ENCODE assay signal across 24 cellular contexts in the genomic region with DNA sequence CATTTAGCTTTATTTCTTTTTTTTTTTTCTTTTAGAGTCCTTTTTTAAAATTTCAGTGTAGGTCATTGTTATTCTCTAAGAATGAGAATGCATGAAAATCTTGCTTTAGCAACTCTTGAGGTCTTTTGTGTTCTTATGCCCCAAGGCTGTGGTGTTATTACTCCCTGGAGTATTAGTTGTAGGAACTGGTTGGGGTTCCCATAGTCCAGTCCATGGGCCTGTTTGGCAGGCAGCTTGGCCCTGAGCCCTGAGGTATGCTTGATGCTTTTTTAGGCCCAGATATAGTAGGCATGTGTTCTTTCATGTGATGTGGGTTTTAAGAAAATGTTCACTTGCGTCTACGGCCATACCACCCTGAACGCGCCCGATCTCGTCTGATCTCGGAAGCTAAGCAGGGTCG. TPM values are rescaled to one million over a fixed set of nuclear protein-coding genes. Genes with fewer than 3 reads are reported as not detected.
DNase-seq lines count a peak whose midpoint lies in the region; TF ChIP-seq lines count a peak whose summit lies in the region.
"Had no signal": no experiment of that assay in that cellular context is flagged by ENCODE, and none has a peak within 500 bp of the region (broad histone marks: within the 10 kb centered on the region; RNA-seq: fewer than 3 reads in every experiment).

No MANE protein-coding gene starts in this region.

- peaks cover 12% of the 10 kb centered on the region for H3K4me1 Mint-ChIP-seq in T-helper 2 cell treated with Interferon-gamma antibody and Interleukin-4, amounts not matched to agents 5 μg/mL and 100 μg/mL, for 36 hours (ENCODE audit: low read depth)
- H3K4me1 Mint-ChIP-seq in activated T-helper 1 cell treated with anti-CD3 and anti-CD28 coated beads, Interleukin-12 subunit alpha, Interleukin-12 subunit beta, Interleukin-2, Interleukin-4 antibody, amounts not matched to agents 30 ng/mL and 10 ng/mL and 1 ng/mL, durations not matched to agents 14 hours and 24 hours and 36 hours (ENCODE audit: low read depth), result peaks cover 4% of the 10 kb centered on the region
- peaks cover 15% of the 10 kb centered on the region for H3K4me1 Mint-ChIP-seq in nephron

- H3K4me3 Mint-ChIP-seq in T-helper 2 cell treated with Interferon-gamma antibody and Interleukin-4, amounts not matched to agents 5 μg/mL and 100 μg/mL, for 36 hours, result peak overlapping the region; percentile 19
- H3K4me3 Mint-ChIP-seq in activated T-helper 1 cell treated with anti-CD3 and anti-CD28 coated beads, Interleukin-12 subunit alpha, Interleukin-12 subunit beta, Interleukin-2, Interleukin-4 antibody, amounts not matched to agents 30 ng/mL and 10 ng/mL and 1 ng/mL, durations not matched to agents 14 hours and 24 hours and 36 hours, result peak overlapping the region; percentile 83
- peak overlapping the region; percentile 85 to 92 (median 89) for H3K4me3 Mint-ChIP-seq in nephron
- H3K4me3 Mint-ChIP-seq: activated CD4-positive, alpha-beta memory T cell treated with anti-CD3 and anti-CD28 coated beads, Interleukin-2, amount 10 ng/mL, durations not matched to agents 7 days and 5 days had no signal

- WGBS in sigmoid colon, 2 donors, result 88 to 94% methylated on average over 8 of the region's 8 CpGs

- no peaks in the 10 kb centered on the region for H3K27me3 ChIP-seq in sigmoid colon
- H3K27me3 ChIP-seq in BE2C, result peaks cover 19% of the 10 kb centered on the region
- H3K27me3 ChIP-seq: hepatocyte, right atrium auricular region had no signal

- TF ChIP-seq CTCF in nephron (IDR thresholded peaks at IDR 0.05; ENCODE audit: unreplicated experiment in 3 of 3) (no peak), sigmoid colon (IDR thresholded peaks at IDR 0.05) (no peak), BE2C (IDR thresholded peaks at IDR 0.05; ENCODE audit: low read depth, low read length) (no peak)

- H3K9me3 ChIP-seq in sigmoid colon, result no peaks in the 10 kb centered on the region
- no peaks in the 10 kb centered on the region for H3K9me3 ChIP-seq in BE2C
- H3K9me3 ChIP-seq: A549, right atrium auricular region, SK-N-SH had no signal

- intact Hi-C loops in activated T-helper 1 cell treated with anti-CD3 and anti-CD28 coated beads, Interleukin-12 subunit alpha, Interleukin-12 subunit beta, Interleukin-2, Interleukin-4 antibody, amounts not matched to agents 30 ng/mL and 10 ng/mL and 1 ng/mL, durations not matched to agents 14 hours and 24 hours and 36 hours (cut with micrococcal nuclease), result loop anchor here (5.0 kb wide), 1 partner anchor 151 kb away; the partner anchor contains the start of gene EMP1
- intact Hi-C loops in sigmoid colon (cut with DNase I), result loop anchor here (2.0 kb wide), 1 partner anchor 45 kb away; the partner anchor contains the start of gene HEBP1

- H3K4me3 ChIP-seq in sigmoid colon (no peak overlapping the region), BE2C (ENCODE audit: low read depth, low read length) (no peak overlapping the region)
- H3K4me3 ChIP-seq: A549, hepatocyte, right atrium auricular region had no signal

- no peaks in the 10 kb centered on the region for H3K9me3 Mint-ChIP-seq in T-helper 2 cell treated with Interferon-gamma antibody and Interleukin-4, amounts not matched to agents 5 μg/mL and 100 μg/mL, for 36 hours
- H3K9me3 Mint-ChIP-seq in activated T-helper 1 cell treated with anti-CD3 and anti-CD28 coated beads, Interleukin-12 subunit alpha, Interleukin-12 subunit beta, Interleukin-2, Interleukin-4 antibody, amounts not matched to agents 30 ng/mL and 10 ng/mL and 1 ng/mL, durations not matched to agents 14 hours and 24 hours and 36 hours, result no peaks in the 10 kb centered on the region
- no peaks in the 10 kb centered on the region for H3K9me3 Mint-ChIP-seq in nephron
- H3K9me3 Mint-ChIP-seq: activated CD4-positive, alpha-beta memory T cell treated with anti-CD3 and anti-CD28 coated beads, Interleukin-2, amount 10 ng/mL, durations not matched to agents 7 days and 5 days; CD8-positive, alpha-beta T cell had no signal

- peaks cover 0 to 26% (median 18%) of the 10 kb centered on the region in 4 donors for H3K4me1 ChIP-seq in sigmoid colon
- H3K4me1 ChIP-seq in BE2C, result no peaks in the 10 kb centered on the region

- H3K27ac Mint-ChIP-seq in T-helper 2 cell treated with Interferon-gamma antibody and Interleukin-4, amounts not matched to agents 5 μg/mL and 100 μg/mL, for 36 hours, result no peak overlapping the region
- no peak overlapping the region for H3K27ac Mint-ChIP-seq in activated T-helper 1 cell treated with anti-CD3 and anti-CD28 coated beads, Interleukin-12 subunit alpha, Interleukin-12 subunit beta, Interleukin-2, Interleukin-4 antibody, amounts not matched to agents 30 ng/mL and 10 ng/mL and 1 ng/mL, durations not matched to agents 14 hours and 24 hours and 36 hours
- H3K27ac Mint-ChIP-seq in nephron, result no peak overlapping the region
- H3K27ac Mint-ChIP-seq: activated CD4-positive, alpha-beta memory T cell treated with anti-CD3 and anti-CD28 coated beads, Interleukin-2, amount 10 ng/mL, durations not matched to agents 7 days and 5 days; CD8-positive, alpha-beta T cell had no signal

- no peak overlapping the region for H3K27ac ChIP-seq in sigmoid colon
- H3K27ac ChIP-seq: A549, hepatocyte, right atrium auricular region had no signal

- no peak for DNase-seq in T-helper 2 cell treated with Interferon-gamma antibody and Interleukin-4, amounts not matched to agents 5 μg/mL and 100 μg/mL, for 36 hours (ENCODE audit: low spot score)
- DNase-seq in T-helper 2 cell, result no peak
- peak; percentile 30 for DNase-seq in G401 (ENCODE audit: low spot score)
- no peak for DNase-seq in activated T-helper 1 cell treated with anti-CD3 and anti-CD28 coated beads, Interleukin-12 subunit alpha, Interleukin-12 subunit beta, Interleukin-2, Interleukin-4 antibody, amounts not matched to agents 30 ng/mL and 10 ng/mL and 1 ng/mL, durations not matched to agents 14 hours and 24 hours and 36 hours (ENCODE audit: low spot score)
- DNase-seq in sigmoid colon, result no peak
- DNase-seq in activated effector memory CD4-positive, alpha-beta T cell treated with anti-CD3 and anti-CD28 coated beads, Interleukin-2, amount 50 U/mL, for 16 hours, result no peak
- DNase-seq in BE2C, result no peak
- DNase-seq: activated CD4-positive, alpha-beta memory T cell treated with anti-CD3 and anti-CD28 coated beads, Interleukin-2, amount 10 ng/mL, durations not matched to agents 7 days and 5 days; activated effector memory CD4-positive, alpha-beta T cell treated with Interleukin-2 at 50 U/mL for 16 hours; anterior cingulate cortex; CD8-positive, alpha-beta T cell; IMR-90; mesendoderm; NCI-H2107; occipital lobe; PC-3; SK-N-SH; stimulated activated naive CD4-positive, alpha-beta T cell treated with Interleukin-2 at 50 U/mL for 16 hours; trophoblast cell had no signal

- no peak for TF ChIP-seq POLR2A in sigmoid colon (IDR thresholded peaks at IDR 0.05)

- no peak for TF ChIP-seq EP300 in sigmoid colon (IDR thresholded peaks at IDR 0.05)

- H3K36me3 ChIP-seq in sigmoid colon (no peaks in the 10 kb centered on the region), BE2C (no peaks in the 10 kb centered on the region)
- H3K36me3 ChIP-seq: right atrium auricular region had no signal

- H3K36me3 Mint-ChIP-seq in T-helper 2 cell treated with Interferon-gamma antibody and Interleukin-4, amounts not matched to agents 5 μg/mL and 100 μg/mL, for 36 hours (ENCODE audit: low read depth), result no peaks in the 10 kb centered on the region
- no peaks in the 10 kb centered on the region for H3K36me3 Mint-ChIP-seq in activated T-helper 1 cell treated with anti-CD3 and anti-CD28 coated beads, Interleukin-12 subunit alpha, Interleukin-12 subunit beta, Interleukin-2, Interleukin-4 antibody, amounts not matched to agents 30 ng/mL and 10 ng/mL and 1 ng/mL, durations not matched to agents 14 hours and 24 hours and 36 hours (ENCODE audit: low read depth)
- H3K36me3 Mint-ChIP-seq in nephron (ENCODE audit: low read depth), result no peaks in the 10 kb centered on the region

- H3K27me3 Mint-ChIP-seq in T-helper 2 cell treated with Interferon-gamma antibody and Interleukin-4, amounts not matched to agents 5 μg/mL and 100 μg/mL, for 36 hours (ENCODE audit: low read depth), result peaks cover 17% of the 10 kb centered on the region
- peaks cover 17% of the 10 kb centered on the region for H3K27me3 Mint-ChIP-seq in activated T-helper 1 cell treated with anti-CD3 and anti-CD28 coated beads, Interleukin-12 subunit alpha, Interleukin-12 subunit beta, Interleukin-2, Interleukin-4 antibody, amounts not matched to agents 30 ng/mL and 10 ng/mL and 1 ng/mL, durations not matched to agents 14 hours and 24 hours and 36 hours (ENCODE audit: insufficient read depth)
- peaks cover 10% of the 10 kb centered on the region for H3K27me3 Mint-ChIP-seq in nephron (ENCODE audit: low read depth)

- in situ Hi-C loops in G401 (cut with HindIII; ENCODE audit: low sequenced_read_pairs), result no loop called here

RNA-seq across cellular contexts. Expression of gene FAM234B, which starts 1.6 kb away (rescaled TPM):
- 44.1 and 59.4 TPM in 2 replicates for total RNA-seq in G401 (2014; rRNA removed; shearing (Covaris generic))
- 6.0 and 6.6 TPM in 2 replicates for total RNA-seq in activated T-helper 1 cell treated with anti-CD3 and anti-CD28 coated beads, Interleukin-12 subunit alpha, Interleukin-12 subunit beta, Interleukin-2, Interleukin-4 antibody, amounts not matched to agents 30 ng/mL and 10 ng/mL and 1 ng/mL, durations not matched to agents 14 hours and 24 hours and 36 hours
- total RNA-seq in sigmoid colon, result 1 to 10 TPM; 2.9 to 5.0 (median 4.7) TPM
- polyA plus RNA-seq in sigmoid colon, result 1 to 10 TPM in 1 of 3 donors, under 1 TPM in 2; 0.60 to 1.1 (median 0.69) TPM
- polyA plus RNA-seq in BE2C (2012; ENCODE audit: insufficient read depth, insufficient read length, low read depth), result 4.2 TPM

RNA-seq across cellular contexts. Expression of gene HEBP1, which starts 45.8 kb away (rescaled TPM):
- total RNA-seq in G401 (2014; rRNA removed; shearing (Covaris generic)), result 44.1 and 44.6 TPM in 2 replicates
- 9.5 and 11.3 TPM in 2 replicates for total RNA-seq in activated T-helper 1 cell treated with anti-CD3 and anti-CD28 coated beads, Interleukin-12 subunit alpha, Interleukin-12 subunit beta, Interleukin-2, Interleukin-4 antibody, amounts not matched to agents 30 ng/mL and 10 ng/mL and 1 ng/mL, durations not matched to agents 14 hours and 24 hours and 36 hours
- total RNA-seq in sigmoid colon, result 10 to 100 TPM; 32.1 to 54.8 (median 38.2) TPM
- polyA plus RNA-seq in sigmoid colon, result 10 to 100 TPM; 44.9 to 85.8 (median 60.7) TPM
- polyA plus RNA-seq in BE2C (2012; ENCODE audit: insufficient read depth, insufficient read length, low read depth), result 1.4 TPM

RNA-seq across cellular contexts. Expression of gene GSG1, which starts 57.7 kb away (rescaled TPM):
- 197 and 253 TPM in 2 replicates for total RNA-seq in G401 (2014; rRNA removed; shearing (Covaris generic))
- total RNA-seq in activated T-helper 1 cell treated with anti-CD3 and anti-CD28 coated beads, Interleukin-12 subunit alpha, Interleukin-12 subunit beta, Interleukin-2, Interleukin-4 antibody, amounts not matched to agents 30 ng/mL and 10 ng/mL and 1 ng/mL, durations not matched to agents 14 hours and 24 hours and 36 hours, result not detected in 2 replicates
- total RNA-seq in sigmoid colon, result not detected
- polyA plus RNA-seq in sigmoid colon, result not detected
- not detected for polyA plus RNA-seq in BE2C (2012; ENCODE audit: insufficient read depth, insufficient read length, low read depth)
- total RNA-seq: activated CD4-positive, alpha-beta memory T cell treated with anti-CD3 and anti-CD28 coated beads, Interleukin-2, amount 10 ng/mL, durations not matched to agents 7 days and 5 days; CD8-positive, alpha-beta T cell; hepatocyte; kidney epithelial cell; occipital lobe; right atrium auricular region had no signal

Comparison
In these comparisons a context has a peak if more than half of its experiments do, and no peak if none do; other contexts are left out.
1. H3K4me3 Mint-ChIP-seq: peak in every context shown above with its lines; median percentile 89 in nephron; 83 in activated T-helper 1 cell treated with anti-CD3 and anti-CD28 coated beads, Interleukin-12 subunit alpha, Interleukin-12 subunit beta, Interleukin-2, Interleukin-4 antibody, amounts not matched to agents 30 ng/mL and 10 ng/mL and 1 ng/mL, durations not matched to agents 14 hours and 24 hours and 36 hours; 19 in T-helper 2 cell treated with Interferon-gamma antibody and Interleukin-4, amounts not matched to agents 5 μg/mL and 100 μg/mL, for 36 hours.
2. RNA of gene GSG1, which starts 57.7 kb away (total RNA-seq): 197 to 253 TPM in G401; not detected in activated T-helper 1 cell treated with anti-CD3 and anti-CD28 coated beads, Interleukin-12 subunit alpha, Interleukin-12 subunit beta, Interleukin-2, Interleukin-4 antibody, amounts not matched to agents 30 ng/mL and 10 ng/mL and 1 ng/mL, durations not matched to agents 14 hours and 24 hours and 36 hours and not detected in sigmoid colon; every median in the first group is over 100 times any median in the second.